9 cellular contexts compared by ENCODE assay signal in genomic region chr20:62972270-62973032, GRCh38. TPM values are rescaled to one million over a fixed set of nuclear protein-coding genes. Genes with fewer than 3 reads are reported as not detected.
DNase-seq lines count a peak whose midpoint lies in the region; ATAC-seq and TF ChIP-seq lines count a peak whose summit lies in the region.
"Had no signal": no experiment of that assay in that cellular context is flagged by ENCODE, and none has a peak within 500 bp of the region (broad histone marks: within the 10 kb centered on the region; RNA-seq: fewer than 3 reads in every experiment).

No MANE protein-coding gene starts in this region.

- H3K36me3 Mint-ChIP-seq in CD4-positive, alpha-beta T cell (ENCODE audit: low read depth): no peaks in the 10 kb centered on the region

- TF ChIP-seq CTCF in CD4-positive, alpha-beta T cell (IDR thresholded peaks at IDR 0.05): peak; percentile 81
- TF ChIP-seq CTCF in LNCaP clone FGC (IDR thresholded peaks at IDR 0.05; ENCODE audit: control insufficient read depth, extremely low read depth, insufficient read depth): peak; percentile 97
- peak; percentile 63 for TF ChIP-seq CTCF in neutrophil (IDR thresholded peaks at IDR 0.05)

- POLR2A ChIA-PET in CD4-positive, alpha-beta T cell (lab: Charles Lee): interaction anchor here (0.6 to 1.5 kb wide), 5 partner anchors 32 to 38 kb away, joined by 3 to 8 read pairs (median 6); partner anchors contain the start of genes BHLHE23 and GID8

- no peaks in the 10 kb centered on the region for H3K9me3 Mint-ChIP-seq in CD4-positive, alpha-beta T cell

- CTCF ChIA-PET in CD4-positive, alpha-beta T cell (lab: Charles Lee): interaction anchor here (0.6 to 1.2 kb wide), 24 partner anchors 8 to 243 kb away, joined by 3 to 10 read pairs (median 4); partner anchors contain the start of genes BHLHE23 and TCFL5

- H3K4me1 ChIP-seq in neutrophil (ENCODE audit: control insufficient read depth in 1 of 2, insufficient read depth in 1 of 2, low read depth in 1 of 2, low read length in 1 of 2) (peaks cover 0 to 8% of the 10 kb centered on the region in 2 experiments), stomach smooth muscle (ENCODE audit: control insufficient read depth, insufficient read depth, low read length) (peaks cover 7% of the 10 kb centered on the region)

- peak overlapping the region; percentile 76 for H3K4me3 Mint-ChIP-seq in CD4-positive, alpha-beta T cell

- peak; percentile 100 for ATAC-seq in CD4-positive, alpha-beta T cell (ENCODE audit: poor library complexity)
- peak; percentile 62 for ATAC-seq in GM21360 (IDR thresholded peaks at IDR 0.05; ENCODE audit: unreplicated experiment)

- no peaks in the 10 kb centered on the region for H3K9me3 ChIP-seq in CD4-positive, alpha-beta T cell (ENCODE audit: control insufficient read depth, low read length)
- H3K9me3 ChIP-seq in neutrophil (no peaks in the 10 kb centered on the region), stomach smooth muscle (ENCODE audit: control insufficient read depth in 2 of 2, low read length in 2 of 2) (no peaks in the 10 kb centered on the region)

- H3K4me1 Mint-ChIP-seq in CD4-positive, alpha-beta T cell (ENCODE audit: low read depth): peaks cover 23% of the 10 kb centered on the region

- no peak overlapping the region for H3K27ac ChIP-seq in CD4-positive, alpha-beta T cell (ENCODE audit: low read depth, low read length)
- H3K27ac ChIP-seq in neutrophil: no peak overlapping the region
- H3K27ac ChIP-seq in stomach smooth muscle (ENCODE audit: low read length): no peak overlapping the region

- H3K36me3 ChIP-seq in neutrophil (no peaks in the 10 kb centered on the region), stomach smooth muscle (ENCODE audit: control insufficient read depth in 2 of 2, insufficient read depth in 2 of 2, low read length in 2 of 2) (no peaks in the 10 kb centered on the region)

- H3K9ac ChIP-seq in stomach smooth muscle (ENCODE audit: low read length in 2 of 2): no peak overlapping the region

- intact Hi-C loops in CD4-positive, alpha-beta T cell (cut with DNase I, micrococcal nuclease): loop anchor here (1.0 kb wide), 2 partner anchors 37 to 207 kb away; no protein-coding TSS in a partner anchor

- DNase-seq in CD4-positive, alpha-beta T cell: peak; percentile 77 to 88 (median 84)
- DNase-seq in LNCaP clone FGC (ENCODE audit: low read depth): peak; percentile 28
- peak; percentile 90 to 92 for DNase-seq in SHP77 (lab: John Stamatoyannopoulos, UW)
- DNase-seq in activated effector memory CD4-positive, alpha-beta T cell treated with anti-CD3 and anti-CD28 coated beads, Interleukin-2, amount 50 U/mL, for 16 hours: peak; percentile 93
- peak; percentile 67 for DNase-seq in foreskin melanocyte

- no peak overlapping the region for H3K27ac Mint-ChIP-seq in CD4-positive, alpha-beta T cell

- H3K27me3 Mint-ChIP-seq in CD4-positive, alpha-beta T cell: peaks cover 53% of the 10 kb centered on the region

- H3K4me3 ChIP-seq in LNCaP clone FGC (ENCODE audit: low read depth, low read length) (no peak overlapping the region), neutrophil (ENCODE audit: low read depth in 1 of 2, low read length in 1 of 2) (no peak overlapping the region), stomach smooth muscle (ENCODE audit: low read length in 2 of 2) (peak overlapping the region; percentile 40 to 64)

- peaks cover 44% of the 10 kb centered on the region for H3K27me3 ChIP-seq in CD4-positive, alpha-beta T cell (ENCODE audit: control insufficient read depth, insufficient read depth, low read length)
- H3K27me3 ChIP-seq in neutrophil (peaks cover 89% of the 10 kb centered on the region), stomach smooth muscle (ENCODE audit: control insufficient read depth in 1 of 2, insufficient read depth in 2 of 2, low read length in 2 of 2) (peaks cover 51 to 68% of the 10 kb centered on the region in 2 donors)

RNA-seq across cellular contexts. Expression of gene SLC17A9, which starts 19.9 kb away (rescaled TPM):
- total RNA-seq in CD4-positive, alpha-beta T cell: 1 to 10 TPM; 3.5 to 5.5 TPM

RNA-seq across cellular contexts. Expression of gene BHLHE23, which starts 34.3 kb away (rescaled TPM):
- total RNA-seq in CD4-positive, alpha-beta T cell: not detected
- total RNA-seq: activated CD8-positive, alpha-beta memory T cell treated with anti-CD3 and anti-CD28 coated beads for 36 hours had no signal

RNA-seq across cellular contexts. Expression of gene GID8, which starts 34.5 kb away (rescaled TPM):
- total RNA-seq in CD4-positive, alpha-beta T cell: 10 to 100 TPM; 39.6 to 46.1 TPM

RNA-seq across cellular contexts. Expression of gene DIDO1, which starts 46.1 kb away (rescaled TPM):
- 10 to 100 TPM; 51.9 to 54.3 TPM for total RNA-seq in CD4-positive, alpha-beta T cell

Comparison
In these comparisons a context has a peak if more than half of its experiments do, and no peak if none do; other contexts are left out.
1. DNase-seq: peak in every context shown above with its lines; median percentile 93 in activated effector memory CD4-positive, alpha-beta T cell treated with anti-CD3 and anti-CD28 coated beads, Interleukin-2, amount 50 U/mL, for 16 hours; 91 in SHP77; 84 in CD4-positive, alpha-beta T cell; 67 in foreskin melanocyte; 28 in LNCaP clone FGC.
2. H3K4me3 ChIP-seq: peak in stomach smooth muscle (2 of 2); none in LNCaP clone FGC (single experiment) and neutrophil (0 of 2).
3. Peak in every context shown above with its lines, with median percentiles within 50 percentile points of each other: CTCF ChIP-seq.